10 cellular contexts compared by ENCODE assay signal in genomic region chr14:74425525-74426201, GRCh38. TPM values are rescaled to one million over a fixed set of nuclear protein-coding genes. Genes with fewer than 3 reads are reported as not detected.
DNase-seq lines count a peak whose midpoint lies in the region; ATAC-seq, FAIRE-seq and TF ChIP-seq lines count a peak whose summit lies in the region.
"Had no signal": no experiment of that assay in that cellular context is flagged by ENCODE, and none has a peak within 500 bp of the region (broad histone marks: within the 10 kb centered on the region; RNA-seq: fewer than 3 reads in every experiment).

No MANE protein-coding gene starts in this region.

- intact Hi-C loops in Right ventricle myocardium superior (cut with DNase I) (no loop called here), heart left ventricle (cut with DNase I) (no loop called here)

- 3 to 22% (median 12%) methylated on average over 6 to 66 of the region's 66 CpGs for WGBS in heart left ventricle, 4 donors
- WGBS in small intestine, 3 donors, result 3 to 11% (median 3%) methylated on average over 25 to 66 of the region's 66 CpGs

- H3K36me3 Mint-ChIP-seq in activated T-cell treated with anti-CD3 and anti-CD28 coated beads, Interleukin-2, amount 50 U/mL, for 4 hours (ENCODE audit: insufficient read depth), result no peaks in the 10 kb centered on the region

- peaks cover 6% of the 10 kb centered on the region for H3K9me3 Mint-ChIP-seq in activated T-cell treated with anti-CD3 and anti-CD28 coated beads, Interleukin-2, amount 50 U/mL, for 4 hours
- H3K9me3 Mint-ChIP-seq: T-helper 1 cell treated with Interleukin-12 subunit alpha and Interleukin-12 subunit beta and Interleukin-4 antibody, amounts not matched to agents 30 μg/mL and 1 μg/mL, for 36 hours had no signal

- DNase-seq in Right ventricle myocardium superior, result peak; percentile 54
- no peak for DNase-seq in right atrium auricular region (ENCODE audit: low spot score)
- peak; percentile 25 for DNase-seq in activated T-cell treated with anti-CD3 and anti-CD28 coated beads, Interleukin-2, amount 50 U/mL, for 4 hours
- peak in 3 of 5 donors; percentile 33 to 43 (median 41) for DNase-seq in heart left ventricle
- peak; percentile 63 for DNase-seq in stimulated activated CD4-positive, alpha-beta T cell treated with anti-CD3 and anti-CD28 coated beads, Interleukin-15, amount 100 ng/mL, for 24 hours
- no peak for DNase-seq in GM19240 (ENCODE audit: insufficient read length, low spot score)
- no peak for DNase-seq in small intestine

- peaks cover 0 to 6% of the 10 kb centered on the region in 2 donors for H3K4me1 ChIP-seq in right atrium auricular region
- H3K4me1 ChIP-seq in heart left ventricle, result peaks cover 0 to 9% (median 1%) of the 10 kb centered on the region in 12 donors
- no peaks in the 10 kb centered on the region for H3K4me1 ChIP-seq in small intestine (ENCODE audit: control insufficient read depth in 2 of 2, insufficient read depth in 1 of 2, low read depth in 1 of 2, low read length in 1 of 2)

- H3K27me3 ChIP-seq in right atrium auricular region (no peaks in the 10 kb centered on the region), heart left ventricle (peaks cover 0 to 39% (median 11%) of the 10 kb centered on the region in 9 donors), small intestine (ENCODE audit: control insufficient read depth in 2 of 2, insufficient read depth in 2 of 2, low read length in 2 of 2) (peaks cover 0 to 16% of the 10 kb centered on the region in 2 donors)

- H3K27ac ChIP-seq in right atrium auricular region (no peak overlapping the region), heart left ventricle (no peak overlapping the region), small intestine (ENCODE audit: low read depth in 1 of 2, low read length in 1 of 2) (no peak overlapping the region)
- H3K27ac ChIP-seq: C4-2B had no signal

- H3K4me1 Mint-ChIP-seq in activated T-cell treated with anti-CD3 and anti-CD28 coated beads, Interleukin-2, amount 50 U/mL, for 4 hours (ENCODE audit: low read depth), result peaks cover 2% of the 10 kb centered on the region

- peak; percentile 85 for ATAC-seq in Right ventricle myocardium superior (ENCODE audit: poor library complexity)
- ATAC-seq in activated T-cell treated with anti-CD3 and anti-CD28 coated beads, Interleukin-2, amount 50 U/mL, for 4 hours, result peak; percentile 85 to 92
- peak in 2 of 4 donors; percentile 64 to 68 for ATAC-seq in heart left ventricle
- ATAC-seq in HG02840 (IDR thresholded peaks at IDR 0.05; ENCODE audit: low FRiP score, unreplicated experiment), result no peak

- no peaks in the 10 kb centered on the region for H3K9me3 ChIP-seq in right atrium auricular region
- peaks cover 0 to 8% (median 0%) of the 10 kb centered on the region in 12 donors for H3K9me3 ChIP-seq in heart left ventricle
- no peaks in the 10 kb centered on the region for H3K9me3 ChIP-seq in small intestine (ENCODE audit: control insufficient read depth, low read depth)

- H3K27me3 Mint-ChIP-seq in activated T-cell treated with anti-CD3 and anti-CD28 coated beads, Interleukin-2, amount 50 U/mL, for 4 hours (ENCODE audit: low read depth), result peaks cover 51% of the 10 kb centered on the region

- TF ChIP-seq POLR2A in heart left ventricle (IDR thresholded peaks at IDR 0.05), result no peak

- H3K4me3 ChIP-seq in right atrium auricular region, result peak overlapping the region in 1 of 2 donors; percentile 26
- peak overlapping the region in 3 of 12 donors; percentile 12 to 32 (median 31) for H3K4me3 ChIP-seq in heart left ventricle
- H3K4me3 ChIP-seq in small intestine (ENCODE audit: low read depth in 1 of 2, low read length in 2 of 2), result no peak overlapping the region

- TF ChIP-seq CTCF in right atrium auricular region (IDR thresholded peaks at IDR 0.05) (no peak), heart left ventricle (IDR thresholded peaks at IDR 0.05) (no peak)

- H3K4me3 Mint-ChIP-seq in activated T-cell treated with anti-CD3 and anti-CD28 coated beads, Interleukin-2, amount 50 U/mL, for 4 hours, result no peak overlapping the region
- H3K4me3 Mint-ChIP-seq: T-helper 1 cell treated with Interleukin-12 subunit alpha and Interleukin-12 subunit beta and Interleukin-4 antibody, amounts not matched to agents 30 μg/mL and 1 μg/mL, for 36 hours had no signal

- H3K36me3 ChIP-seq in right atrium auricular region (no peaks in the 10 kb centered on the region), heart left ventricle (no peaks in the 10 kb centered on the region), small intestine (ENCODE audit: control insufficient read depth in 2 of 2, insufficient read depth in 2 of 2, low read length in 2 of 2) (no peaks in the 10 kb centered on the region)

- FAIRE-seq in small intestine (lab: Jason Lieb, UNC), result no peak

RNA-seq across cellular contexts. Expression of gene SYNDIG1L, which starts 0.3 kb away (rescaled TPM):
- not detected for total RNA-seq in Right ventricle myocardium superior
- total RNA-seq in right atrium auricular region, result under 1 TPM; 0.12 to 0.22 TPM
- not detected for total RNA-seq in activated T-cell treated with anti-CD3 and anti-CD28 coated beads, Interleukin-2, amount 50 U/mL, for 4 hours
- under 1 TPM in 4 of 9 donors, not detected in 5; 0.09 to 0.32 (median 0.14) TPM for total RNA-seq in heart left ventricle
- under 1 TPM in 1 of 2 donors, not detected in 1; 0.06 TPM for polyA plus RNA-seq in heart left ventricle
- 1 to 10 TPM in 1 of 3 donors, not detected in 2; 3.0 TPM for polyA plus RNA-seq in small intestine

Comparison
In these comparisons a context has a peak if more than half of its experiments do, and no peak if none do; other contexts are left out.
1. DNase-seq: peak in Right ventricle myocardium superior (single experiment), activated T-cell treated with anti-CD3 and anti-CD28 coated beads, Interleukin-2, amount 50 U/mL, for 4 hours (single experiment), heart left ventricle (3 of 5) and stimulated activated CD4-positive, alpha-beta T cell treated with anti-CD3 and anti-CD28 coated beads, Interleukin-15, amount 100 ng/mL, for 24 hours (single experiment); none in right atrium auricular region (single experiment), GM19240 (single experiment) and small intestine (single experiment).